Comparison of ENCODE assay signal across 9 cellular contexts in genomic region chr3:180990494-180990893, GRCh38. TPM values are rescaled to one million over a fixed set of nuclear protein-coding genes. Genes with fewer than 3 reads are reported as not detected.
DNase-seq lines count a peak whose midpoint lies in the region; ATAC-seq and TF ChIP-seq lines count a peak whose summit lies in the region.
"Had no signal": no experiment of that assay in that cellular context is flagged by ENCODE, and none has a peak within 500 bp of the region (broad histone marks: within the 10 kb centered on the region; RNA-seq: fewer than 3 reads in every experiment).

No MANE protein-coding gene starts in this region.

- H3K4me1 ChIP-seq in heart right ventricle (peaks cover 0 to 33% (median 18%) of the 10 kb centered on the region in 9 donors), lower lobe of right lung (peaks cover 21% of the 10 kb centered on the region), urinary bladder (ENCODE audit: insufficient read depth) (no peaks in the 10 kb centered on the region)

- 25 to 31% methylated on average over 2 of the region's 2 CpGs for WGBS in heart right ventricle, 2 donors
- WGBS in urinary bladder, result 19% methylated on average over 2 of the region's 2 CpGs

- peak overlapping the region; percentile 100 for H3K4me3 Mint-ChIP-seq in activated T-helper 2 cell treated with anti-CD3 and anti-CD28 coated beads, Interferon-gamma antibody, Interleukin-2, Interleukin-4, amounts not matched to agents 10 μg/mL and 5 μg/mL and 100 μg/mL, durations not matched to agents 14 hours and 24 hours and 36 hours (ENCODE audit: low read depth)

- intact Hi-C loops in heart right ventricle (cut with DNase I), result no loop called here
- intact Hi-C loops in Right ventricle myocardium inferior (cut with DNase I), result no loop called here
- intact Hi-C loops in activated T-helper 2 cell treated with anti-CD3 and anti-CD28 coated beads, Interferon-gamma antibody, Interleukin-2, Interleukin-4, amounts not matched to agents 10 μg/mL and 5 μg/mL and 100 μg/mL, durations not matched to agents 14 hours and 24 hours and 36 hours (cut with micrococcal nuclease), result no loop called here
- intact Hi-C loops in lower lobe of right lung (cut with DNase I), result no loop called here
- intact Hi-C loops in sciatic nerve (cut with DNase I), result no loop called here

- H3K27ac ChIP-seq in heart right ventricle, result peak overlapping the region in 8 of 10 donors; percentile 84 to 91 (median 87)
- H3K27ac ChIP-seq in lower lobe of right lung, result peak overlapping the region; percentile 88
- no peak overlapping the region for H3K27ac ChIP-seq in urinary bladder (ENCODE audit: low read depth)

- H3K27me3 ChIP-seq in heart right ventricle (no peaks in the 10 kb centered on the region), lower lobe of right lung (ENCODE audit: low read depth) (no peaks in the 10 kb centered on the region)

- no peak for DNase-seq in heart right ventricle
- DNase-seq in Right ventricle myocardium inferior (ENCODE audit: missing footprints), result no peak
- no peak for DNase-seq in activated T-helper 2 cell treated with anti-CD3 and anti-CD28 coated beads, Interferon-gamma antibody, Interleukin-2, Interleukin-4, amounts not matched to agents 10 μg/mL and 5 μg/mL and 100 μg/mL, durations not matched to agents 14 hours and 24 hours and 36 hours (ENCODE audit: low spot score)
- DNase-seq in lower lobe of right lung, result no peak
- DNase-seq in NCI-H345 treated with DMSO at 0.1 percent for 48 hours (lab: John Stamatoyannopoulos, UW; ENCODE audit: unreplicated experiment), result no peak
- DNase-seq in SHP77 (lab: John Stamatoyannopoulos, UW), result no peak
- no peak for DNase-seq in sciatic nerve (ENCODE audit: low spot score)
- DNase-seq: activated CD4-positive, CD25-positive, alpha-beta regulatory T cell treated with anti-CD3 and anti-CD28 coated beads, Interleukin-2, amount 50 U/mL, for 72 hours had no signal

- H3K27ac Mint-ChIP-seq in activated T-helper 2 cell treated with anti-CD3 and anti-CD28 coated beads, Interferon-gamma antibody, Interleukin-2, Interleukin-4, amounts not matched to agents 10 μg/mL and 5 μg/mL and 100 μg/mL, durations not matched to agents 14 hours and 24 hours and 36 hours, result no peak overlapping the region

- H3K4me1 Mint-ChIP-seq in activated T-helper 2 cell treated with anti-CD3 and anti-CD28 coated beads, Interferon-gamma antibody, Interleukin-2, Interleukin-4, amounts not matched to agents 10 μg/mL and 5 μg/mL and 100 μg/mL, durations not matched to agents 14 hours and 24 hours and 36 hours (ENCODE audit: low read depth), result peaks cover 14% of the 10 kb centered on the region

- H3K36me3 ChIP-seq in heart right ventricle (peaks cover 0 to 26% (median 5%) of the 10 kb centered on the region in 9 donors), lower lobe of right lung (peaks cover 24% of the 10 kb centered on the region), urinary bladder (ENCODE audit: insufficient read depth) (no peaks in the 10 kb centered on the region)

- peaks cover 14% of the 10 kb centered on the region for H3K27me3 Mint-ChIP-seq in activated T-helper 2 cell treated with anti-CD3 and anti-CD28 coated beads, Interferon-gamma antibody, Interleukin-2, Interleukin-4, amounts not matched to agents 10 μg/mL and 5 μg/mL and 100 μg/mL, durations not matched to agents 14 hours and 24 hours and 36 hours (ENCODE audit: low read depth)

- H3K9me3 ChIP-seq in heart right ventricle (no peaks in the 10 kb centered on the region), lower lobe of right lung (no peaks in the 10 kb centered on the region)

- H3K4me3 ChIP-seq in heart right ventricle, result peak overlapping the region in 9 of 10 donors; percentile 75 to 88 (median 80)
- H3K4me3 ChIP-seq in lower lobe of right lung, result peak overlapping the region; percentile 85
- H3K4me3 ChIP-seq in urinary bladder (ENCODE audit: low read depth, low read length), result peak overlapping the region; percentile 58

- no peak for ATAC-seq in heart right ventricle
- no peak for ATAC-seq in Right ventricle myocardium inferior
- ATAC-seq in lower lobe of right lung, result no peak
- ATAC-seq in sciatic nerve, result no peak

- no peaks in the 10 kb centered on the region for H3K9me3 Mint-ChIP-seq in activated T-helper 2 cell treated with anti-CD3 and anti-CD28 coated beads, Interferon-gamma antibody, Interleukin-2, Interleukin-4, amounts not matched to agents 10 μg/mL and 5 μg/mL and 100 μg/mL, durations not matched to agents 14 hours and 24 hours and 36 hours

- TF ChIP-seq CTCF in heart right ventricle (IDR thresholded peaks at IDR 0.05), result no peak
- TF ChIP-seq CTCF in lower lobe of right lung (IDR thresholded peaks at IDR 0.05), result no peak

- H3K36me3 Mint-ChIP-seq in activated T-helper 2 cell treated with anti-CD3 and anti-CD28 coated beads, Interferon-gamma antibody, Interleukin-2, Interleukin-4, amounts not matched to agents 10 μg/mL and 5 μg/mL and 100 μg/mL, durations not matched to agents 14 hours and 24 hours and 36 hours (ENCODE audit: low read depth), result peaks cover 17% of the 10 kb centered on the region

RNA-seq across cellular contexts. Expression of gene DNAJC19, which starts 1.0 kb away (rescaled TPM):
- total RNA-seq in heart right ventricle (100 to 1,000 TPM in 4 of 10 donors, 10 to 100 TPM in 6; 64.9 to 132 (median 97.6) TPM), Right ventricle myocardium inferior (114 TPM), lower lobe of right lung (36.5 TPM), urinary bladder (51.8 TPM), sciatic nerve (51.8 TPM)
- polyA plus RNA-seq in heart right ventricle (10 to 100 TPM; 57.6 to 92.3 TPM), urinary bladder (47.2 TPM)
- 48.5 and 62.2 TPM in 2 replicates for total RNA-seq in activated T-helper 2 cell treated with anti-CD3 and anti-CD28 coated beads, Interferon-gamma antibody, Interleukin-2, Interleukin-4, amounts not matched to agents 10 μg/mL and 5 μg/mL and 100 μg/mL, durations not matched to agents 14 hours and 24 hours and 36 hours
